ENCODE assay signal across 13 cellular contexts in genomic region chr1:215557504-215557903, GRCh38. TPM values are rescaled to one million over a fixed set of nuclear protein-coding genes. Genes with fewer than 3 reads are reported as not detected.
DNase-seq lines count a peak whose midpoint lies in the region; ATAC-seq and TF ChIP-seq lines count a peak whose summit lies in the region.
"Had no signal": no experiment of that assay in that cellular context is flagged by ENCODE, and none has a peak within 500 bp of the region (broad histone marks: within the 10 kb centered on the region; RNA-seq: fewer than 3 reads in every experiment).

No MANE protein-coding gene starts in this region.

- peak; percentile 63 for ATAC-seq in left lobe of liver
- no peak for ATAC-seq in GM21619 (IDR thresholded peaks at IDR 0.05; ENCODE audit: unreplicated experiment)
- no peak for ATAC-seq in GM19455 (IDR thresholded peaks at IDR 0.05; ENCODE audit: unreplicated experiment)
- ATAC-seq: A549; CD8-positive, alpha-beta T cell had no signal

- no peak overlapping the region for H2BK120ac ChIP-seq in neuronal stem cell (ENCODE audit: low read depth, low read length)

- H3K9me3 ChIP-seq in neuronal stem cell (replicated peaks in 1 of 2; ENCODE audit: control insufficient read depth in 2 of 2, insufficient read depth in 1 of 2, low read depth in 1 of 2, low read length in 2 of 2), result peaks cover 0 to 2% of the 10 kb centered on the region in 2 donors
- H3K9me3 ChIP-seq: HAP-1 had no signal

- peak overlapping the region; percentile 13 for H3K18ac ChIP-seq in neuronal stem cell (ENCODE audit: low read length)

- H3K36me3 ChIP-seq in neuronal stem cell (replicated peaks in 1 of 2; ENCODE audit: control insufficient read depth in 2 of 2, insufficient read depth in 2 of 2, low read length in 2 of 2), result no peaks in the 10 kb centered on the region
- H3K36me3 ChIP-seq: HAP-1 had no signal

- WGBS in neuronal stem cell (ENCODE audit: extremely low coverage in 2 of 2, insufficient read length in 2 of 2, insufficient replicate concordance in 1 of 2), 2 donors, result no CpG with 5 or more reads among the region's 1 CpG

- no peak overlapping the region for H3K23ac ChIP-seq in neuronal stem cell (ENCODE audit: low read depth, low read length, poor library complexity)

- H3K79me1 ChIP-seq in neuronal stem cell (ENCODE audit: low read depth, low read length), result no peaks in the 10 kb centered on the region

- no peak overlapping the region for H3K4me3 ChIP-seq in neuronal stem cell (ENCODE audit: low read length in 2 of 2)
- H3K4me3 ChIP-seq: A549, HAP-1 had no signal

- H2AFZ ChIP-seq in neuronal stem cell (ENCODE audit: low read length), result peak overlapping the region; percentile 1

- H3K27ac ChIP-seq in VCaP (peak overlapping the region; percentile 56; the same call in 1 of the 2 replicates), neuronal stem cell (replicated peaks; ENCODE audit: low read length) (no peak overlapping the region)
- H3K27ac ChIP-seq: A549 had no signal

- no peak overlapping the region for H2AK5ac ChIP-seq in neuronal stem cell (ENCODE audit: low read depth, low read length)

- no peak for TF ChIP-seq CTCF in VCaP (conservative IDR thresholded peaks at IDR 0.05)

- no peak for DNase-seq in left lobe of liver (ENCODE audit: low spot score)
- no peak for DNase-seq in neuronal stem cell (ENCODE audit: low spot score)
- DNase-seq in stimulated activated CD4-positive, alpha-beta T cell treated with anti-CD3 and anti-CD28 coated beads, Interleukin-15, amount 100 ng/mL, for 24 hours, result no peak
- DNase-seq: CD8-positive, alpha-beta T cell; COR-L47; DMS53; GF-D8; GOT3 had no signal

- no peak overlapping the region for H2BK5ac ChIP-seq in neuronal stem cell (ENCODE audit: low read length)

- H3K4me1 ChIP-seq in neuronal stem cell (ENCODE audit: control insufficient read depth in 2 of 2, insufficient read depth in 1 of 2, low read depth in 1 of 2, low read length in 2 of 2), result no peaks in the 10 kb centered on the region

- H3K14ac ChIP-seq in neuronal stem cell (ENCODE audit: low read length), result no peak overlapping the region

- no peak overlapping the region for H3K4me2 ChIP-seq in neuronal stem cell (ENCODE audit: insufficient read depth, low read length, poor library complexity, severe bottlenecking)

- no peak overlapping the region for H2BK12ac ChIP-seq in neuronal stem cell (ENCODE audit: low read length)

- H4K8ac ChIP-seq in neuronal stem cell (ENCODE audit: low read depth, low read length), result no peak overlapping the region

- H4K91ac ChIP-seq in neuronal stem cell (ENCODE audit: low read depth, low read length, poor library complexity), result no peak overlapping the region

- no peak overlapping the region for H3K4ac ChIP-seq in neuronal stem cell (ENCODE audit: low read length)

- H3K9ac ChIP-seq in neuronal stem cell (ENCODE audit: low read depth, low read length, poor library complexity), result no peak overlapping the region

- H3K27me3 ChIP-seq in neuronal stem cell (ENCODE audit: control insufficient read depth in 3 of 3, insufficient read depth in 3 of 3, low read depth in 1 of 3, low read length in 3 of 3), result no peaks in the 10 kb centered on the region

- no peak overlapping the region for H2BK15ac ChIP-seq in neuronal stem cell (ENCODE audit: low read length)

RNA-seq across cellular contexts. Expression of gene KCTD3, which starts 9.6 kb away (rescaled TPM):
- total RNA-seq in left lobe of liver, result 35.2 TPM
- 29.0 TPM for polyA plus RNA-seq in neuronal stem cell (2013, experiment 1 of 2)
- 29.6 TPM for polyA plus RNA-seq in neuronal stem cell (2013, experiment 2 of 2)
